27 cellular contexts compared by ENCODE assay signal in genomic region chr19:34431681-34432402, GRCh38. TPM values are rescaled to one million over a fixed set of nuclear protein-coding genes. Genes with fewer than 3 reads are reported as not detected.
DNase-seq lines count a peak whose midpoint lies in the region; ATAC-seq, FAIRE-seq and TF ChIP-seq lines count a peak whose summit lies in the region.
"Had no signal": no experiment of that assay in that cellular context is flagged by ENCODE, and none has a peak within 500 bp of the region (broad histone marks: within the 10 kb centered on the region; RNA-seq: fewer than 3 reads in every experiment).

No MANE protein-coding gene starts in this region.

- CTCF ChIA-PET in GM12878 (lab: Yijun Ruan, JAX), result interaction anchor here (0.6 to 1.5 kb wide), 10 partner anchors 7 to 667 kb away, joined by 3 to 4 read pairs (median 3); no protein-coding TSS in a partner anchor

- H4K20me1 ChIP-seq in GM12878 (ENCODE audit: control insufficient read depth, insufficient read depth), result no peaks in the 10 kb centered on the region; the same call in 1 of the 2 replicates

- no TSS peak for BruUV-seq in GM12878 (replicated peaks; lab: Mats Ljungman, UMichigan)

- no peak overlapping the region for H3K4me3 ChIP-seq in right atrium auricular region
- 0 out of 2 replicates have a peak overlapping the region, but pooled peaks have one; percentile 86 for H3K4me3 ChIP-seq in GM12878
- no peak overlapping the region for H3K4me3 ChIP-seq in vagina
- no peak overlapping the region for H3K4me3 ChIP-seq in MG63
- no peak overlapping the region for H3K4me3 ChIP-seq in left lung
- H3K4me3 ChIP-seq: body of pancreas, prostate gland, SJCRH30, upper lobe of left lung had no signal

- ATAC-seq in Right ventricle myocardium superior (ENCODE audit: poor library complexity), result no peak
- no peak for ATAC-seq in GM12878
- ATAC-seq in left lung, result no peak
- ATAC-seq: activated CD8-positive, alpha-beta T cell treated with anti-CD3 and anti-CD28 coated beads, Interleukin-2, amount 10 ng/mL, durations not matched to agents 7 days and 5 days; activated naive CD4-positive, alpha-beta T cell treated with anti-CD3 and anti-CD28 coated beads, Interleukin-2, amount 50 U/mL, for 72 hours; activated T-cell treated with anti-CD3 and anti-CD28 coated beads, Interleukin-2, amount 50 U/mL, for 72 hours; body of pancreas; CD8-positive, alpha-beta T cell; natural killer cell treated with Interleukin-12 subunit alpha and Interleukin-12 subunit beta and Interleukin-15 and Interleukin-18, amount 100 ng/mL, for 72 hours; stimulated activated effector memory CD8-positive, alpha-beta T cell treated with anti-CD3 and anti-CD28 coated beads, Interleukin-12 subunit alpha, Interleukin-12 subunit beta, amount 100 ng/mL, for 72 hours had no signal

- no peaks in the 10 kb centered on the region for H3K27me3 ChIP-seq in right atrium auricular region
- H3K27me3 ChIP-seq in GM12878 (replicated peaks in 1 of 2; ENCODE audit: control insufficient read depth in 2 of 2, insufficient read depth in 2 of 2, low read length in 1 of 2), result no peaks in the 10 kb centered on the region
- H3K27me3 ChIP-seq in vagina, result no peaks in the 10 kb centered on the region
- H3K27me3 ChIP-seq in MG63, result no peaks in the 10 kb centered on the region
- H3K27me3 ChIP-seq in left lung, result no peaks in the 10 kb centered on the region
- H3K27me3 ChIP-seq: body of pancreas, SJCRH30, upper lobe of left lung had no signal

- peaks cover 55% of the 10 kb centered on the region for H3K79me2 ChIP-seq in GM12878 (ENCODE audit: control insufficient read depth, insufficient read depth, low read length)

- no peak for TF ChIP-seq EP300 in GM12878 (IDR thresholded peaks at IDR 0.05; ENCODE audit: borderline replicate concordance in 1 of 2, control insufficient read depth in 1 of 2, low read depth in 2 of 2, low read length in 2 of 2)

- peak overlapping the region; percentile 53 to 56 for H3K27ac ChIP-seq in right atrium auricular region
- no peak overlapping the region for H3K27ac ChIP-seq in GM12878 (ENCODE audit: control insufficient read depth, insufficient read depth)
- H3K27ac ChIP-seq in vagina, result peak overlapping the region; percentile 73
- no peak overlapping the region for H3K27ac ChIP-seq in left lung
- H3K27ac ChIP-seq: body of pancreas, prostate gland, SJCRH30 had no signal

- POLR2A ChIA-PET in GM12878 (lab: Charles Lee), result interaction anchor here (0.6 kb wide), 1 partner anchor 71 kb away, joined by 5 read pairs; no protein-coding TSS in a partner anchor

- H3K9me3 ChIP-seq in right atrium auricular region (no peaks in the 10 kb centered on the region), GM12878 (replicated peaks; ENCODE audit: control insufficient read depth, insufficient read depth, low read length) (no peaks in the 10 kb centered on the region), vagina (no peaks in the 10 kb centered on the region), MG63 (no peaks in the 10 kb centered on the region), left lung (no peaks in the 10 kb centered on the region)
- H3K9me3 ChIP-seq: body of pancreas, prostate gland, SJCRH30, upper lobe of left lung had no signal

- peak overlapping the region; percentile 36; the same call in 1 of the 2 replicates for H3K4me2 ChIP-seq in GM12878 (ENCODE audit: control insufficient read depth, insufficient read depth)

- no peak overlapping the region for H2AFZ ChIP-seq in GM12878 (ENCODE audit: control insufficient read depth, low read depth, low read length)

- 95% methylated on average over 2 of the region's 2 CpGs for WGBS in GM12878 (ENCODE audit: insufficient coverage, insufficient replicate concordance, low lambda C conversion rate, missing lambda C conversion rate)

- H3K36me3 ChIP-seq in right atrium auricular region (peaks cover 22% of the 10 kb centered on the region), GM12878 (ENCODE audit: control insufficient read depth in 2 of 2, insufficient read depth in 2 of 2, low read length in 1 of 2) (peaks cover 3 to 4% of the 10 kb centered on the region in 2 experiments), vagina (peaks cover 0 to 30% of the 10 kb centered on the region in 2 donors), MG63 (peaks cover 67% of the 10 kb centered on the region), left lung (peaks cover 5 to 48% of the 10 kb centered on the region in 2 donors)

- H3K9ac ChIP-seq in GM12878 (ENCODE audit: control insufficient read depth, insufficient read depth, low read length), result no peak overlapping the region

- in situ Hi-C loops in GM12878 (cut with MboI), result no loop called here

- DNase-seq in right atrium auricular region (ENCODE audit: low spot score), result no peak
- DNase-seq in Right ventricle myocardium superior, result no peak
- DNase-seq in GM12878 (ENCODE audit: low read depth, low spot score), result no peak
- DNase-seq in iris pigment epithelial cell (ENCODE audit: low read depth), result peak; percentile 39
- no peak for DNase-seq in vagina (ENCODE audit: extremely low spot score in 2 of 2)
- DNase-seq in MG63, result no peak
- DNase-seq in left lung, result no peak
- no peak for DNase-seq in NCI-H1092 (lab: John Stamatoyannopoulos, UW)
- DNase-seq: activated CD4-positive, CD25-positive, alpha-beta regulatory T cell; activated CD8-positive, alpha-beta T cell treated with anti-CD3 and anti-CD28 coated beads, Interleukin-2, amount 10 ng/mL, durations not matched to agents 7 days and 5 days; activated T-cell treated with anti-CD3 and anti-CD28 coated beads, Interleukin-2, amount 50 U/mL, for 72 hours; body of pancreas; CD8-positive, alpha-beta T cell; EL; GOT3; head of caudate nucleus; NCI-H1092 treated with DMSO at 0.1 percent for 48 hours; NCI-H2107; NCI-H526 treated with DMSO at 0.1 percent for 48 hours; SJCRH30; upper lobe of left lung had no signal

- H3K4me1 ChIP-seq in right atrium auricular region (peaks cover 0 to 49% of the 10 kb centered on the region in 2 donors), GM12878 (ENCODE audit: control insufficient read depth, insufficient read depth, low read length) (no peaks in the 10 kb centered on the region), vagina (peaks cover 51% of the 10 kb centered on the region), left lung (peaks cover 18 to 35% of the 10 kb centered on the region in 2 donors)
- H3K4me1 ChIP-seq: prostate gland had no signal

- intact Hi-C loops in Right ventricle myocardium superior (cut with DNase I), result no loop called here
- intact Hi-C loops in GM12878 (cut with micrococcal nuclease; ENCODE audit: unreplicated experiment), result no loop called here
- intact Hi-C loops in vagina (cut with DNase I), result loop anchor here (5.0 kb wide), 1 partner anchor 45 kb away; no protein-coding TSS in a partner anchor
- intact Hi-C loops in left lung (cut with DNase I), result no loop called here

- RAD21 ChIA-PET in GM12878 (lab: Charles Lee; ENCODE audit: unreplicated experiment), result interaction anchor here (0.6 to 1.4 kb wide), 3 partner anchors 19 to 231 kb away, joined by 3 to 5 read pairs (median 3); partner anchors contain the start of gene GPI

- no peak for TF ChIP-seq RAD21 in GM12878 (IDR thresholded peaks at IDR 0.05; ENCODE audit: insufficient read depth, low read depth, low read length)

- no peak for FAIRE-seq in GM12878 (lab: Jason Lieb, UNC)
- FAIRE-seq: keratinocyte had no signal

- TF ChIP-seq CTCF in right atrium auricular region (IDR thresholded peaks at IDR 0.05) (no peak), GM12878 (IDR thresholded peaks at IDR 0.05 in 2 of 3, conservative IDR thresholded peaks at IDR 0.05 in 1 of 3; ENCODE audit: control insufficient read depth in 2 of 3, extremely low read depth in 1 of 3, insufficient read depth in 1 of 3, low read depth in 3 of 3, low read length in 3 of 3) (no peak), vagina (IDR thresholded peaks at IDR 0.05) (no peak), left lung (IDR thresholded peaks at IDR 0.05) (no peak)

- SMC1A ChIA-PET in GM12878 (lab: Charles Lee; ENCODE audit: uncharacterized antibody, unreplicated experiment), result interaction anchor here (0.5 to 1.3 kb wide), 4 partner anchors 22 to 230 kb away, joined by 3 to 5 read pairs (median 4); partner anchors contain the start of gene GPI

- TF ChIP-seq POLR2A in GM12878 (IDR thresholded peaks at IDR 0.05; ENCODE audit: low read depth, low read length), result no peak
- no peak for TF ChIP-seq POLR2A in vagina (IDR thresholded peaks at IDR 0.05)

RNA-seq across cellular contexts. Expression of gene UBA2, which starts 3.7 kb away (rescaled TPM):
- total RNA-seq in right atrium auricular region (10 to 100 TPM; 42.1 to 52.3 TPM), Right ventricle myocardium superior (41.7 TPM), GM12878 (2014; rRNA removed) (80.0 and 103 TPM in 2 replicates), GM12878 (2014; rRNA removed; fragmentation: Illumina TruSeq; extraction: Trizol) (129 and 137 TPM in 2 replicates), GM12878 (2021) (96.3 and 104 TPM in 2 replicates), vagina (84.5 TPM), left lung (10 to 100 TPM; 61.1 to 69.1 TPM)
- total RNA-seq in GM12878 (2013; cell fraction: nucleolus; rRNA removed), result 87.5 and 121 TPM in 2 replicates
- 57.9 TPM for polyA plus RNA-seq in GM12878 (2011; ENCODE audit: low read depth)
- polyA plus RNA-seq in GM12878 (2011; rRNA removed) (237 and 372 TPM in 2 replicates), GM12878 (2014; fragmentation: Illumina TruSeq; extraction: Trizol) (117 and 145 TPM in 2 replicates), GM12878 (2014; fragmentation: Nextera tagmentation; extraction: Ambion mirVana) (10 to 100 TPM; 50.6 to 54.2 TPM), GM12878 (2014; rRNA removed) (99.7 and 113 TPM in 2 replicates), GM12878 (2016; fragmentation: Nextera tagmentation; extraction: Ambion mirVana) (100 to 1,000 TPM in 1 of 2 experiments, 10 to 100 TPM in 1; 98.5 to 122 TPM)
- 117 and 164 TPM in 2 replicates for polyA plus RNA-seq in GM12878 (2011; cell fraction: cytosol; rRNA removed)
- 86.3 and 92.6 TPM in 2 replicates for polyA plus RNA-seq in GM12878 (2011; cell fraction: nucleus; rRNA removed)
- polyA plus RNA-seq in GM12878 (2012), result 80.0 and 118 TPM in 2 replicates
- polyA minus RNA-seq in GM12878 (2011; rRNA and poly(A)+ RNA removed), result 220 and 320 TPM in 2 replicates
- polyA minus RNA-seq in GM12878 (2011; cell fraction: cytosol; rRNA and poly(A)+ RNA removed), result 93.0 and 117 TPM in 2 replicates
- 29.6 and 34.7 TPM in 2 replicates for polyA minus RNA-seq in GM12878 (2011; cell fraction: nucleus; rRNA and poly(A)+ RNA removed)
- 298 and 359 TPM in 2 replicates for total RNA-seq in MG63 (2014; rRNA removed; shearing (Covaris generic); ENCODE audit: low replicate concordance)

RNA-seq across cellular contexts. Expression of gene PDCD2L, which starts 27.6 kb away (rescaled TPM):
- total RNA-seq in right atrium auricular region, result 10 to 100 TPM in 1 of 2 donors, 1 to 10 TPM in 1; 9.5 to 14.0 TPM
- total RNA-seq in Right ventricle myocardium superior, result 10.4 TPM
- 19.9 and 25.0 TPM in 2 replicates for total RNA-seq in GM12878 (2013; cell fraction: nucleolus; rRNA removed)
- total RNA-seq in GM12878 (2014; rRNA removed), result 34.3 and 36.5 TPM in 2 replicates
- 27.0 and 31.0 TPM in 2 replicates for total RNA-seq in GM12878 (2014; rRNA removed; fragmentation: Illumina TruSeq; extraction: Trizol)
- total RNA-seq in GM12878 (2021), result 28.0 and 29.9 TPM in 2 replicates
- polyA plus RNA-seq in GM12878 (2011; ENCODE audit: low read depth), result 14.1 TPM
- 41.3 and 47.9 TPM in 2 replicates for polyA plus RNA-seq in GM12878 (2011; rRNA removed)
- 36.8 and 44.3 TPM in 2 replicates for polyA plus RNA-seq in GM12878 (2011; cell fraction: cytosol; rRNA removed)
- polyA plus RNA-seq in GM12878 (2011; cell fraction: nucleus; rRNA removed), result 21.6 and 28.4 TPM in 2 replicates
- 15.9 and 18.3 TPM in 2 replicates for polyA plus RNA-seq in GM12878 (2012)
- 12.2 and 18.2 TPM in 2 replicates for polyA plus RNA-seq in GM12878 (2014; fragmentation: Illumina TruSeq; extraction: Trizol)
- polyA plus RNA-seq in GM12878 (2014; fragmentation: Nextera tagmentation; extraction: Ambion mirVana), result 10 to 100 TPM in 1 of 2 experiments, 1 to 10 TPM in 1; 7.2 to 19.1 TPM
- 32.2 and 32.5 TPM in 2 replicates for polyA plus RNA-seq in GM12878 (2014; rRNA removed)
- 10 to 100 TPM; 25.7 to 25.8 TPM for polyA plus RNA-seq in GM12878 (2016; fragmentation: Nextera tagmentation; extraction: Ambion mirVana)
- polyA minus RNA-seq in GM12878 (2011; rRNA and poly(A)+ RNA removed), result 32.1 and 36.2 TPM in 2 replicates
- 8.7 and 11.1 TPM in 2 replicates for polyA minus RNA-seq in GM12878 (2011; cell fraction: cytosol; rRNA and poly(A)+ RNA removed)
- polyA minus RNA-seq in GM12878 (2011; cell fraction: nucleus; rRNA and poly(A)+ RNA removed), result 5.7 and 10.2 TPM in 2 replicates
- total RNA-seq in vagina, result 10.8 TPM
- total RNA-seq in MG63 (2014; rRNA removed; shearing (Covaris generic); ENCODE audit: low replicate concordance), result 10.6 and 19.8 TPM in 2 replicates
- total RNA-seq in left lung, result 10 to 100 TPM in 1 of 2 donors, 1 to 10 TPM in 1; 5.0 to 11.4 TPM

RNA-seq across cellular contexts. Expression of gene WTIP, which starts 49.7 kb away (rescaled TPM):
- 10 to 100 TPM in 1 of 2 donors, 1 to 10 TPM in 1; 8.3 to 32.3 TPM for total RNA-seq in right atrium auricular region
- 20.4 TPM for total RNA-seq in Right ventricle myocardium superior
- total RNA-seq in GM12878 (2013; cell fraction: nucleolus; rRNA removed), result 1.0 and 1.2 TPM in 2 replicates
- 0.16 and 0.45 TPM in 2 replicates for total RNA-seq in GM12878 (2014; rRNA removed)
- total RNA-seq in GM12878 (2014; rRNA removed; fragmentation: Illumina TruSeq; extraction: Trizol), result 0.13 and 0.28 TPM in 2 replicates
- total RNA-seq in GM12878 (2021), result 0.32 and 0.59 TPM in 2 replicates
- 0.08 TPM for polyA plus RNA-seq in GM12878 (2011; ENCODE audit: low read depth)
- polyA plus RNA-seq in GM12878 (2011; rRNA removed), result 0.58 and 0.77 TPM in 2 replicates
- polyA plus RNA-seq in GM12878 (2011; cell fraction: cytosol; rRNA removed), result 0.51 and 0.59 TPM in 2 replicates
- 1.2 and 1.3 TPM in 2 replicates for polyA plus RNA-seq in GM12878 (2011; cell fraction: nucleus; rRNA removed)
- 0.14 and 0.56 TPM in 2 replicates for polyA plus RNA-seq in GM12878 (2012)
- polyA plus RNA-seq in GM12878 (2014; fragmentation: Illumina TruSeq; extraction: Trizol), result 0.05 and 0.16 TPM in 2 replicates
- polyA plus RNA-seq in GM12878 (2014; fragmentation: Nextera tagmentation; extraction: Ambion mirVana), result not detected
- 0.12 and 0.76 TPM in 2 replicates for polyA plus RNA-seq in GM12878 (2014; rRNA removed)
- polyA plus RNA-seq in GM12878 (2016; fragmentation: Nextera tagmentation; extraction: Ambion mirVana), result under 1 TPM; 0.06 to 0.17 TPM
- polyA minus RNA-seq in GM12878 (2011; rRNA and poly(A)+ RNA removed), result 1.1 and 2.4 TPM in 2 replicates
- polyA minus RNA-seq in GM12878 (2011; cell fraction: cytosol; rRNA and poly(A)+ RNA removed), result 0.42 TPM in 1 of 2 replicates, not detected in the other
- polyA minus RNA-seq in GM12878 (2011; cell fraction: nucleus; rRNA and poly(A)+ RNA removed), result 0.12 and 0.29 TPM in 2 replicates
- total RNA-seq in vagina, result 7.6 TPM
- 57.1 and 82.3 TPM in 2 replicates for total RNA-seq in MG63 (2014; rRNA removed; shearing (Covaris generic); ENCODE audit: low replicate concordance)
- total RNA-seq in left lung, result 10 to 100 TPM; 19.1 to 39.3 TPM
- polyA plus RNA-seq: IgD-negative memory B cell had no signal

Comparison
In these comparisons a context has a peak if more than half of its experiments do, and no peak if none do; other contexts are left out.
1. H3K27ac ChIP-seq: peak in right atrium auricular region (2 of 2) and vagina (single experiment); none in GM12878 (single experiment) and left lung (0 of 2).